8 cellular contexts compared by ENCODE assay signal in genomic region chr20:3222635-3223600, GRCh38. TPM values are rescaled to one million over a fixed set of nuclear protein-coding genes. Genes with fewer than 3 reads are reported as not detected.
DNase-seq lines count a peak whose midpoint lies in the region; ATAC-seq and TF ChIP-seq lines count a peak whose summit lies in the region.

No MANE protein-coding gene starts in this region.

- no peak overlapping the region for H3K23ac ChIP-seq in neuronal stem cell (ENCODE audit: low read depth, low read length, poor library complexity)

- H2BK15ac ChIP-seq in neuronal stem cell (ENCODE audit: low read length), result no peak overlapping the region

- peak; percentile 70 for ATAC-seq in activated CD8-positive, alpha-beta T cell treated with anti-CD3 and anti-CD28 coated beads for 36 hours
- ATAC-seq in GM21515 (IDR thresholded peaks at IDR 0.05; ENCODE audit: unreplicated experiment) (no peak), gastroesophageal sphincter (no peak)

- peak; percentile 75 for DNase-seq in activated CD4-positive, alpha-beta T cell treated with anti-CD3 and anti-CD28 coated beads, Interleukin-2, amount 10 ng/mL, durations not matched to agents 24 days and 14 days
- DNase-seq in activated CD4-positive, alpha-beta T cell treated with anti-CD3 and anti-CD28 coated beads, Interleukin-2, amount 50 U/mL, for 4 hours, result no peak
- DNase-seq in NCI-H1105 treated with DMSO at 0.1 percent for 48 hours (lab: John Stamatoyannopoulos, UW), result peak; percentile 94
- DNase-seq in activated CD8-positive, alpha-beta T cell treated with anti-CD3 and anti-CD28 coated beads for 36 hours, result peak; percentile 68
- peak; percentile 58 for DNase-seq in osteoblast (ENCODE audit: insufficient read length, low spot score, missing footprints)
- DNase-seq in neuronal stem cell (ENCODE audit: low spot score), result no peak

- no peak for TF ChIP-seq POLR2A in gastroesophageal sphincter (IDR thresholded peaks at IDR 0.05)

- H2BK12ac ChIP-seq in neuronal stem cell (ENCODE audit: low read length), result no peak overlapping the region

- H2AFZ ChIP-seq in osteoblast (ENCODE audit: low read length) (no peak overlapping the region), neuronal stem cell (ENCODE audit: low read length) (no peak overlapping the region)

- no peak overlapping the region for H4K91ac ChIP-seq in neuronal stem cell (ENCODE audit: low read depth, low read length, poor library complexity)

- CTCF ChIA-PET in activated CD8-positive, alpha-beta T cell treated with anti-CD3 and anti-CD28 coated beads for 36 hours (lab: Charles Lee), result interaction anchor here (0.7 to 1.5 kb wide), 8 partner anchors 24 to 488 kb away, joined by 3 to 5 read pairs (median 4); partner anchors contain the start of gene GFRA4

- no peak for TF ChIP-seq EP300 in gastroesophageal sphincter (IDR thresholded peaks at IDR 0.05)

- H3K4ac ChIP-seq in neuronal stem cell (ENCODE audit: low read length), result no peak overlapping the region

- H3K9ac ChIP-seq in neuronal stem cell (ENCODE audit: low read depth, low read length, poor library complexity), result no peak overlapping the region

- intact Hi-C loops in activated CD4-positive, alpha-beta T cell treated with anti-CD3 and anti-CD28 coated beads, Interleukin-2, amount 10 ng/mL, durations not matched to agents 24 days and 14 days (cut with micrococcal nuclease), result no loop called here
- intact Hi-C loops in activated CD8-positive, alpha-beta T cell treated with anti-CD3 and anti-CD28 coated beads for 36 hours (cut with micrococcal nuclease), result no loop called here

- no peaks in the 10 kb centered on the region for H3K79me1 ChIP-seq in neuronal stem cell (ENCODE audit: low read depth, low read length)

- H3K36me3 Mint-ChIP-seq in activated CD4-positive, alpha-beta T cell treated with anti-CD3 and anti-CD28 coated beads, Interleukin-2, amount 10 ng/mL, durations not matched to agents 24 days and 14 days (ENCODE audit: low read depth), result peaks cover 26% of the 10 kb centered on the region
- H3K36me3 Mint-ChIP-seq in activated CD8-positive, alpha-beta T cell treated with anti-CD3 and anti-CD28 coated beads for 36 hours (ENCODE audit: low read depth), result peaks cover 30% of the 10 kb centered on the region

- H3K14ac ChIP-seq in neuronal stem cell (ENCODE audit: low read length), result no peak overlapping the region

- H2BK120ac ChIP-seq in neuronal stem cell (ENCODE audit: low read depth, low read length), result no peak overlapping the region

- no peaks in the 10 kb centered on the region for H3K79me2 ChIP-seq in osteoblast (ENCODE audit: insufficient read depth, low read length)

- peaks cover 7% of the 10 kb centered on the region for H3K4me1 Mint-ChIP-seq in activated CD4-positive, alpha-beta T cell treated with anti-CD3 and anti-CD28 coated beads, Interleukin-2, amount 10 ng/mL, durations not matched to agents 24 days and 14 days
- peaks cover 19% of the 10 kb centered on the region for H3K4me1 Mint-ChIP-seq in activated CD8-positive, alpha-beta T cell treated with anti-CD3 and anti-CD28 coated beads for 36 hours (ENCODE audit: low read depth)

- H2AK5ac ChIP-seq in neuronal stem cell (ENCODE audit: low read depth, low read length), result no peak overlapping the region

- WGBS in neuronal stem cell (ENCODE audit: extremely low coverage in 2 of 2, insufficient read length in 2 of 2, insufficient replicate concordance in 1 of 2), 2 donors, result no CpG with 5 or more reads among the region's 25 CpGs
- WGBS in gastroesophageal sphincter (ENCODE audit: low coverage in 1 of 2), 2 donors, result 47% methylated on average over 3 of the region's 25 CpGs; no CpG with 5 or more reads in 1 of the 2 donors

- no peak overlapping the region for H4K8ac ChIP-seq in neuronal stem cell (ENCODE audit: low read depth, low read length)

- H3K4me2 ChIP-seq in osteoblast (ENCODE audit: insufficient read depth, low read length) (no peak overlapping the region), neuronal stem cell (ENCODE audit: insufficient read depth, low read length, poor library complexity, severe bottlenecking) (no peak overlapping the region)

- H2BK5ac ChIP-seq in neuronal stem cell (ENCODE audit: low read length), result no peak overlapping the region

- no peaks in the 10 kb centered on the region for H3K4me1 ChIP-seq in osteoblast (ENCODE audit: insufficient read depth, low read length)
- peaks cover 2 to 3% of the 10 kb centered on the region in 2 donors for H3K4me1 ChIP-seq in neuronal stem cell (ENCODE audit: control insufficient read depth in 2 of 2, insufficient read depth in 1 of 2, low read depth in 1 of 2, low read length in 2 of 2)
- H3K4me1 ChIP-seq in gastroesophageal sphincter, result peaks cover 0 to 8% (median 6%) of the 10 kb centered on the region in 3 donors

- H3K4me3 Mint-ChIP-seq in activated CD4-positive, alpha-beta T cell treated with anti-CD3 and anti-CD28 coated beads, Interleukin-2, amount 10 ng/mL, durations not matched to agents 24 days and 14 days, result no peak overlapping the region
- H3K4me3 Mint-ChIP-seq in activated CD8-positive, alpha-beta T cell treated with anti-CD3 and anti-CD28 coated beads for 36 hours, result no peak overlapping the region

- no peak overlapping the region for H3K18ac ChIP-seq in neuronal stem cell (ENCODE audit: low read length)

- H3K27ac ChIP-seq in osteoblast (ENCODE audit: low read depth, low read length), result no peak overlapping the region
- no peak overlapping the region for H3K27ac ChIP-seq in neuronal stem cell (replicated peaks; ENCODE audit: low read length)
- no peak overlapping the region for H3K27ac ChIP-seq in gastroesophageal sphincter

- peaks cover 40% of the 10 kb centered on the region for H3K36me3 ChIP-seq in osteoblast (ENCODE audit: insufficient read depth, low read length)
- H3K36me3 ChIP-seq in neuronal stem cell (replicated peaks in 1 of 2; ENCODE audit: control insufficient read depth in 2 of 2, insufficient read depth in 2 of 2, low read length in 2 of 2), result peaks cover 14 to 58% of the 10 kb centered on the region in 2 donors
- peaks cover 0 to 72% of the 10 kb centered on the region in 2 donors for H3K36me3 ChIP-seq in gastroesophageal sphincter

- no peaks in the 10 kb centered on the region for H3K27me3 Mint-ChIP-seq in activated CD4-positive, alpha-beta T cell treated with anti-CD3 and anti-CD28 coated beads, Interleukin-2, amount 10 ng/mL, durations not matched to agents 24 days and 14 days
- no peaks in the 10 kb centered on the region for H3K27me3 Mint-ChIP-seq in activated CD8-positive, alpha-beta T cell treated with anti-CD3 and anti-CD28 coated beads for 36 hours

- no peaks in the 10 kb centered on the region for H3K27me3 ChIP-seq in osteoblast (ENCODE audit: insufficient read depth, low read length)
- no peaks in the 10 kb centered on the region for H3K27me3 ChIP-seq in neuronal stem cell (ENCODE audit: control insufficient read depth in 3 of 3, insufficient read depth in 3 of 3, low read depth in 1 of 3, low read length in 3 of 3)
- no peaks in the 10 kb centered on the region for H3K27me3 ChIP-seq in gastroesophageal sphincter

- H3K9me3 Mint-ChIP-seq in activated CD4-positive, alpha-beta T cell treated with anti-CD3 and anti-CD28 coated beads, Interleukin-2, amount 10 ng/mL, durations not matched to agents 24 days and 14 days, result no peaks in the 10 kb centered on the region
- H3K9me3 Mint-ChIP-seq in activated CD8-positive, alpha-beta T cell treated with anti-CD3 and anti-CD28 coated beads for 36 hours, result no peaks in the 10 kb centered on the region

- no peaks in the 10 kb centered on the region for H4K20me1 ChIP-seq in osteoblast (ENCODE audit: insufficient read depth, low read length)

- H3K27ac Mint-ChIP-seq in activated CD4-positive, alpha-beta T cell treated with anti-CD3 and anti-CD28 coated beads, Interleukin-2, amount 10 ng/mL, durations not matched to agents 24 days and 14 days, result peak overlapping the region; percentile 19
- H3K27ac Mint-ChIP-seq in activated CD8-positive, alpha-beta T cell treated with anti-CD3 and anti-CD28 coated beads for 36 hours, result peak overlapping the region; percentile 66

- POLR2A ChIA-PET in activated CD8-positive, alpha-beta T cell treated with anti-CD3 and anti-CD28 coated beads for 36 hours (lab: Charles Lee), result interaction anchor here (0.6 to 1.0 kb wide), 2 partner anchors 34 to 105 kb away, joined by 3 read pairs; no protein-coding TSS in a partner anchor

- H3K4me3 ChIP-seq in osteoblast (ENCODE audit: insufficient read depth, low read length) (no peak overlapping the region), neuronal stem cell (ENCODE audit: low read length in 2 of 2) (peak overlapping the region in 1 of 2 donors; percentile 36), gastroesophageal sphincter (no peak overlapping the region)

- no peak for TF ChIP-seq CTCF in activated CD8-positive, alpha-beta T cell treated with anti-CD3 and anti-CD28 coated beads for 36 hours (IDR thresholded peaks at IDR 0.05)
- TF ChIP-seq CTCF in osteoblast (IDR thresholded peaks at IDR 0.05; ENCODE audit: extremely low read depth, low read depth, low read length), result no peak
- TF ChIP-seq CTCF in gastroesophageal sphincter (IDR thresholded peaks at IDR 0.05), result no peak

- H3K9me3 ChIP-seq in osteoblast (ENCODE audit: low read depth, low read length) (no peaks in the 10 kb centered on the region), neuronal stem cell (replicated peaks in 1 of 2; ENCODE audit: control insufficient read depth in 2 of 2, insufficient read depth in 1 of 2, low read depth in 1 of 2, low read length in 2 of 2) (no peaks in the 10 kb centered on the region), gastroesophageal sphincter (no peaks in the 10 kb centered on the region)

RNA-seq across cellular contexts. Expression of gene ITPA, which starts 13.6 kb away (rescaled TPM):
- total RNA-seq in activated CD4-positive, alpha-beta T cell treated with anti-CD3 and anti-CD28 coated beads, Interleukin-2, amount 10 ng/mL, durations not matched to agents 24 days and 14 days, result 102 and 103 TPM in 2 replicates
- 10 to 100 TPM; 56.3 to 66.9 TPM for total RNA-seq in activated CD8-positive, alpha-beta T cell treated with anti-CD3 and anti-CD28 coated beads for 36 hours
- 29.8 and 34.0 TPM in 2 replicates for total RNA-seq in osteoblast
- 31.8 TPM for polyA plus RNA-seq in neuronal stem cell (2013, experiment 1 of 2)
- 32.2 TPM for polyA plus RNA-seq in neuronal stem cell (2013, experiment 2 of 2)
- total RNA-seq in gastroesophageal sphincter, result 10 to 100 TPM; 23.5 to 26.8 (median 25.2) TPM

RNA-seq across cellular contexts. Expression of gene SLC4A11, which starts 16.1 kb away (rescaled TPM):
- total RNA-seq in activated CD4-positive, alpha-beta T cell treated with anti-CD3 and anti-CD28 coated beads, Interleukin-2, amount 10 ng/mL, durations not matched to agents 24 days and 14 days, result 1.9 and 2.4 TPM in 2 replicates
- 1 to 10 TPM; 1.8 to 2.8 TPM for total RNA-seq in activated CD8-positive, alpha-beta T cell treated with anti-CD3 and anti-CD28 coated beads for 36 hours
- total RNA-seq in osteoblast (under 0.01 TPM in 2 replicates), gastroesophageal sphincter (1 to 10 TPM in 1 of 4 donors, under 1 TPM in 2, not detected in 1; 0.31 to 3.3 (median 0.62) TPM)
- 4.0 TPM for polyA plus RNA-seq in neuronal stem cell (2013, experiment 1 of 2)
- 3.9 TPM for polyA plus RNA-seq in neuronal stem cell (2013, experiment 2 of 2)

RNA-seq across cellular contexts. Expression of gene DDRGK1, which starts 18.4 kb away (rescaled TPM):
- 59.0 and 70.0 TPM in 2 replicates for total RNA-seq in activated CD4-positive, alpha-beta T cell treated with anti-CD3 and anti-CD28 coated beads, Interleukin-2, amount 10 ng/mL, durations not matched to agents 24 days and 14 days
- 10 to 100 TPM; 50.1 to 54.1 TPM for total RNA-seq in activated CD8-positive, alpha-beta T cell treated with anti-CD3 and anti-CD28 coated beads for 36 hours
- total RNA-seq in osteoblast (25.9 and 26.8 TPM in 2 replicates), gastroesophageal sphincter (10 to 100 TPM; 62.0 to 82.5 (median 69.8) TPM)
- 29.3 TPM for polyA plus RNA-seq in neuronal stem cell (2013, experiment 1 of 2)
- polyA plus RNA-seq in neuronal stem cell (2013, experiment 2 of 2), result 30.0 TPM

RNA-seq across cellular contexts. Expression of gene LZTS3, which starts 49.6 kb away (rescaled TPM):
- 0.54 and 0.69 TPM in 2 replicates for total RNA-seq in activated CD4-positive, alpha-beta T cell treated with anti-CD3 and anti-CD28 coated beads, Interleukin-2, amount 10 ng/mL, durations not matched to agents 24 days and 14 days
- 1 to 10 TPM; 1.3 to 1.4 TPM for total RNA-seq in activated CD8-positive, alpha-beta T cell treated with anti-CD3 and anti-CD28 coated beads for 36 hours
- total RNA-seq in osteoblast (2.4 and 3.6 TPM in 2 replicates), gastroesophageal sphincter (10 to 100 TPM; 11.3 to 17.0 (median 12.2) TPM)
- 8.4 TPM for polyA plus RNA-seq in neuronal stem cell (2013, experiment 1 of 2)
- polyA plus RNA-seq in neuronal stem cell (2013, experiment 2 of 2), result 8.7 TPM

Comparison
In these comparisons a context has a peak if more than half of its experiments do, and no peak if none do; other contexts are left out.
1. DNase-seq: peak in activated CD4-positive, alpha-beta T cell treated with anti-CD3 and anti-CD28 coated beads, Interleukin-2, amount 10 ng/mL, durations not matched to agents 24 days and 14 days (single experiment), NCI-H1105 treated with DMSO at 0.1 percent for 48 hours (single experiment), activated CD8-positive, alpha-beta T cell treated with anti-CD3 and anti-CD28 coated beads for 36 hours (single experiment) and osteoblast (single experiment); none in activated CD4-positive, alpha-beta T cell treated with anti-CD3 and anti-CD28 coated beads, Interleukin-2, amount 50 U/mL, for 4 hours (0 of 2) and neuronal stem cell (single experiment).